Comparison of ENCODE assay signal across 7 cellular contexts in the genomic region with DNA sequence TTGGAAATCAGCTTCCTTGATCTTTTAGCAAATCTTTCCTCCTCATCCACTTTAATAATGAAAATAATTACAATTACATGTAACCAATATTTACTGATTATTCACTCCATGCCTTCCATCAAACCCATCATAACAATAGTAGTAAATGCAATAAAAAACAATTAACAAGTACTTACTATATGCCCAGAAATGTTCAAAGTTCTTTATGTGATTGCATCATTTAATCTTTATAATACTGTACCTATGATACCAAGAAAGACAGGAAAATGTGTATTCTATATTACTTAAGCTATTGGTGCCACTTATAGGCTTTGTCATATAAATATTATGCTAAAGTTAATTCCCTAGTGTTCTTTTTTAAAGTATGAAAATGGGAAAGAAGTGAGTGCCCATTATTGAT.
"Had no signal": no experiment of that assay in that cellular context is flagged by ENCODE, and none has a peak within 500 bp of the region (broad histone marks: within the 10 kb centered on the region; RNA-seq: fewer than 3 reads in every experiment).

No MANE protein-coding gene starts in this region.

- H3K4me3 ChIP-seq: GM12878 had no signal

- FAIRE-seq: G401.6, GM12878, GM12891, GM12892, GM19239 had no signal

- DNase-seq: GDM1, GF-D8 had no signal

- ATAC-seq: GM12878 had no signal
